Comparison of ENCODE assay signal across 6 cellular contexts in the genomic region with DNA sequence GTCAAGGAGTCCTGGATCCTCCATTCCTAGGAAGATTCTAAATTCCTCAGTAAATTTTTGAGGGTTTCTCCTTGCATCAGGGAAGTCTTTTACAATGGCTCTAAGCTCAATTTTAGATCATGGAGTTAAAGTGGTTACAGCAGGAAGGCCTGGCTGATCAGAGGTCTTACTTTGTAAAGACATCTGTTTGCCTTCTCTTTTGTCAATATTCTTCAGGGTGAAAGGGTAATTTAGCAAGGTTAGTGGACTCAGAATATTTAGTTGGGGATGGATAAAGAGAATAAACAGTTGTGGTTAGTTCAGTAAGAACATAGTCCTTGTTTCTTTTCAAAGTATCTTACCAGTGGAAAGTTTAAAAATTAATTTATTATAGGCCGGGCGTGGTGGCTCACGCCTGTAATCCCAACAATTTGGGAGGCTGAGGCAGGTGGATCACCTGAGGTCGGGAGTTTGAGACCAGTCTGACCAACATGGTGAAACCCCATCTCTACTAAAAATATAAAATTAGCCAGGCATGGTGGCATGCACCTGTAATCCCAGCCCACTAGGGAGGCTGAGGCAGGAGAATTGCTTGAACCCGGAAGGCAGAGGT. TPM values are rescaled to one million over a fixed set of nuclear protein-coding genes. Genes with fewer than 3 reads are reported as not detected.
DNase-seq lines count a peak whose midpoint lies in the region; ATAC-seq and TF ChIP-seq lines count a peak whose summit lies in the region.
"Not testable (repeated sequence)": the region's sequence is repeated elsewhere in the genome, so short reads cannot be mapped to it uniquely, and the experiment has no call there.

No MANE protein-coding gene starts in this region.

- peak overlapping the region; percentile 23; the same call in 1 of the 2 replicates for H3K9ac ChIP-seq in MM.1S (ENCODE audit: low read length)

- TF ChIP-seq CTCF in AG10803 (conservative IDR thresholded peaks at IDR 0.05; ENCODE audit: low read length); MM.1S (IDR thresholded peaks at IDR 0.05; ENCODE audit: low read length); right lobe of liver (IDR thresholded peaks at IDR 0.05): not testable (repeated sequence)

- H3K4me1 ChIP-seq in MM.1S (ENCODE audit: low read length) (peaks cover 48% of the 10 kb centered on the region), right lobe of liver (peaks cover 0 to 61% (median 27%) of the 10 kb centered on the region in 4 donors)

- H3F3A ChIP-seq in MM.1S (ENCODE audit: insufficient read depth, low read length) = peaks cover 32% of the 10 kb centered on the region

- 0 out of 2 replicates have a peak overlapping the region, but pooled peaks have one; percentile 1 for H2AFZ ChIP-seq in MM.1S (ENCODE audit: low read length)

- H3K36me3 ChIP-seq in MM.1S (replicated peaks; ENCODE audit: insufficient read depth, low read length); right lobe of liver: not testable (repeated sequence)

- DNase-seq in AG10803 (ENCODE audit: low read depth) (peak; percentile 33), EH (ENCODE audit: low read depth) (peak; percentile 19), left lobe of liver (ENCODE audit: low spot score) (peak; percentile 21), right lobe of liver (peak in 1 of 3 donors; percentile 37)
- DNase-seq in MM.1S = not testable (repeated sequence)
- DNase-seq in activated effector memory CD4-positive, alpha-beta T cell treated with anti-CD3 and anti-CD28 coated beads, Interleukin-2, amount 50 U/mL, for 16 hours = peak; percentile 16

- not testable (repeated sequence) for H3K27me3 ChIP-seq in MM.1S (replicated peaks; ENCODE audit: insufficient read depth, low read length); right lobe of liver

- H3K4me3 ChIP-seq in AG10803 (ENCODE audit: low read length); MM.1S (ENCODE audit: low read length); right lobe of liver: not testable (repeated sequence)

- not testable (repeated sequence) for TF ChIP-seq POLR2A in right lobe of liver (IDR thresholded peaks at IDR 0.05)

- not testable (repeated sequence) for H4K20me1 ChIP-seq in MM.1S (ENCODE audit: insufficient read depth, low read length)

- ATAC-seq in left lobe of liver = peak; percentile 56
- peak; percentile 22 to 56 (median 55) for ATAC-seq in right lobe of liver

- H3K79me2 ChIP-seq in MM.1S (ENCODE audit: low read length) = not testable (repeated sequence)

- H3K9me2 ChIP-seq in MM.1S (replicated peaks; ENCODE audit: insufficient read depth, low read length) = not testable (repeated sequence)

- WGBS in right lobe of liver (ENCODE audit: insufficient coverage, low coverage, low lambda C conversion rate, missing lambda C conversion rate) = 40% methylated on average over 5 of the region's 5 CpGs

- not testable (repeated sequence) for H3K9me3 ChIP-seq in MM.1S (replicated peaks; ENCODE audit: insufficient read depth, low read length); right lobe of liver

- intact Hi-C loops in right lobe of liver (cut with DNase I) = not testable (repeated sequence)

- H3K4me2 ChIP-seq in MM.1S (ENCODE audit: low read depth, low read length) = peak overlapping the region; percentile 58

- H3K27ac ChIP-seq in MM.1S (ENCODE audit: low read length) (peak overlapping the region; percentile 87), right lobe of liver (peak overlapping the region; percentile 4 to 85 (median 57))

RNA-seq across cellular contexts. Expression of a gene that starts 29.5 kb away (rescaled TPM):
- total RNA-seq in left lobe of liver (250 TPM), right lobe of liver (100 to 1,000 TPM; 185 to 656 (median 388) TPM)
